37 cellular contexts compared by ENCODE assay signal in the genomic region with DNA sequence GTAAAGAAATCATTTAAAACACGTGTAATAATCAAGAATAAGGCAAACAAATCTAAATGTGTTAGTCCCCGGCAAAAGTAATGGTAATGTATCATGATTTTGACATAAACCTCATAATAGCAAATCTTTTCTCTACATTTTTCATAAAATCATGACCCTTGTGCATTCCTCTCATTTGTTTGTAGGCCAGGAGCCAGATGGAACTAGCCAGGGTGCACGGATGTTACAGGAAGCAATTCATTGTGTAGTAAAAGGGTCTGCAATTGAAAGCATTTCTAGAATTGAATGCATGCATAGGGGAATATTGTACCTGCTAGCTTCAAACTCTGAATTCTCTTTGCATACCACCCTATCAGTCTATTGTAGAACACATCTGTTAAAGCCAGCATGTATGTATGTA.
"Had no signal": no experiment of that assay in that cellular context is flagged by ENCODE, and none has a peak within 500 bp of the region (broad histone marks: within the 10 kb centered on the region; RNA-seq: fewer than 3 reads in every experiment).

No MANE protein-coding gene starts in this region.

- H3K4me3 ChIP-seq: ascending aorta, cardiac muscle cell had no signal

- H3K36me3 Mint-ChIP-seq: activated CD4-positive, alpha-beta memory T cell treated with anti-CD3 and anti-CD28 coated beads for 36 hours; activated naive CD4-positive, alpha-beta T cell treated with anti-CD3 and anti-CD28 coated beads, Interleukin-2, amount 50 U/mL, for 24 hours; activated naive CD8-positive, alpha-beta T cell; activated naive CD8-positive, alpha-beta T cell treated with anti-CD3 and anti-CD28 coated beads, Interleukin-2, amount 10 ng/mL, durations not matched to agents 7 days and 5 days; brain had no signal

- H3K4me3 Mint-ChIP-seq: activated B cell treated with CpG ODN at 0.5 μM for 24 hours; activated CD4-positive, alpha-beta memory T cell treated with anti-CD3 and anti-CD28 coated beads for 36 hours; activated CD4-positive, alpha-beta T cell treated with anti-CD3 and anti-CD28 coated beads, Interleukin-2, amount 10 ng/mL, durations not matched to agents 24 days and 14 days; activated CD8-positive, alpha-beta T cell treated with anti-CD3 and anti-CD28 coated beads for 36 hours; activated naive CD4-positive, alpha-beta T cell treated with anti-CD3 and anti-CD28 coated beads for 36 hours; activated naive CD4-positive, alpha-beta T cell treated with anti-CD3 and anti-CD28 coated beads, Interleukin-2, amount 50 U/mL, for 24 hours; activated naive CD8-positive, alpha-beta T cell; activated naive CD8-positive, alpha-beta T cell treated with anti-CD3 and anti-CD28 coated beads, Interleukin-2, amount 10 ng/mL, durations not matched to agents 7 days and 5 days; activated naive CD8-positive, alpha-beta T cell treated with anti-CD3 and anti-CD28 coated beads, Interleukin-2, amount 50 U/mL, for 24 hours; activated T-cell treated with anti-CD3 and anti-CD28 coated beads, Interleukin-2, amount 50 U/mL, for 4 hours; activated T-cell treated with anti-CD3 and anti-CD28 coated beads, Interleukin-2, amount 50 U/mL, for 72 hours; activated T-helper 1 cell treated with anti-CD3 and anti-CD28 coated beads, Interleukin-12 subunit alpha, Interleukin-12 subunit beta, Interleukin-2, Interleukin-4 antibody, amounts not matched to agents 30 ng/mL and 10 ng/mL and 1 ng/mL, durations not matched to agents 14 hours and 24 hours and 36 hours; activated T-helper 17 cell treated with anti-CD3 and anti-CD28 coated beads, Interleukin-2, amount 50 U/mL, for 72 hours; brain; central memory CD8-positive, alpha-beta T cell; T-helper 1 cell treated with Interleukin-12 subunit alpha and Interleukin-12 subunit beta and Interleukin-4 antibody, amounts not matched to agents 30 μg/mL and 1 μg/mL, for 36 hours; T-helper 2 cell treated with Interferon-gamma antibody and Interleukin-4, amounts not matched to agents 5 μg/mL and 100 μg/mL, for 36 hours had no signal

- DNase-seq: activated B cell treated with CpG ODN at 0.5 μM for 24 hours; activated CD4-positive, alpha-beta memory T cell treated with anti-CD3 and anti-CD28 coated beads for 36 hours; activated CD4-positive, alpha-beta T cell treated with anti-CD3 and anti-CD28 coated beads for 4 hours; activated CD4-positive, alpha-beta T cell treated with anti-CD3 and anti-CD28 coated beads, Interleukin-2, amount 10 ng/mL, durations not matched to agents 24 days and 14 days; activated CD4-positive, alpha-beta T cell treated with anti-CD3 and anti-CD28 coated beads, Interleukin-2, amount 50 U/mL, for 1 hour; activated CD4-positive, alpha-beta T cell treated with anti-CD3 and anti-CD28 coated beads, Interleukin-2, amount 50 U/mL, for 4 hours; activated CD4-positive, CD25-positive, alpha-beta regulatory T cell treated with anti-CD3 and anti-CD28 coated beads, Interleukin-2, amount 50 U/mL, for 72 hours; activated CD8-positive, alpha-beta memory T cell treated with anti-CD3 and anti-CD28 coated beads, Interleukin-2, amount 50 U/mL, for 4 hours; activated CD8-positive, alpha-beta T cell treated with anti-CD3 and anti-CD28 coated beads for 36 hours; activated effector memory CD4-positive, alpha-beta T cell treated with anti-CD3 and anti-CD28 coated beads, Interleukin-2, amount 50 U/mL, for 16 hours; activated gamma-delta T cell treated with Interleukin-2 at 50 U/mL for 16 hours; activated naive CD4-positive, alpha-beta T cell; activated naive CD4-positive, alpha-beta T cell treated with anti-CD3 and anti-CD28 coated beads for 36 hours; activated naive CD8-positive, alpha-beta T cell treated with anti-CD3 and anti-CD28 coated beads, Interleukin-2, amount 10 ng/mL, durations not matched to agents 7 days and 5 days; activated naive CD8-positive, alpha-beta T cell treated with anti-CD3 and anti-CD28 coated beads, Interleukin-2, amount 50 U/mL, for 24 hours; activated T-cell treated with anti-CD3 and anti-CD28 coated beads for 4 hours; activated T-cell treated with anti-CD3 and anti-CD28 coated beads, Interleukin-2, amount 50 U/mL, for 1 hour; activated T-cell treated with anti-CD3 and anti-CD28 coated beads, Interleukin-2, amount 50 U/mL, for 4 hours; activated T-cell treated with anti-CD3 and anti-CD28 coated beads, Interleukin-2, amount 50 U/mL, for 72 hours; amygdala; anterior cingulate cortex; T-helper 1 cell; T-helper 2 cell; T-helper 9 cell had no signal

- H3K4me1 Mint-ChIP-seq: activated B cell treated with CpG ODN at 0.5 μM for 24 hours; activated CD4-positive, alpha-beta T cell treated with anti-CD3 and anti-CD28 coated beads, Interleukin-2, amount 10 ng/mL, durations not matched to agents 24 days and 14 days; activated naive CD4-positive, alpha-beta T cell treated with anti-CD3 and anti-CD28 coated beads, Interleukin-2, amount 50 U/mL, for 24 hours; activated naive CD8-positive, alpha-beta T cell treated with anti-CD3 and anti-CD28 coated beads, Interleukin-2, amount 10 ng/mL, durations not matched to agents 7 days and 5 days; activated naive CD8-positive, alpha-beta T cell treated with anti-CD3 and anti-CD28 coated beads, Interleukin-2, amount 50 U/mL, for 24 hours; activated T-helper 17 cell treated with anti-CD3 and anti-CD28 coated beads, Interleukin-2, amount 50 U/mL, for 72 hours; central memory CD8-positive, alpha-beta T cell had no signal

- H3K27me3 ChIP-seq: ascending aorta, cardiac muscle cell had no signal

- H3K27ac ChIP-seq: ascending aorta, cardiac muscle cell, VCaP had no signal

- FAIRE-seq: bronchial epithelial cell, TTC549 had no signal

- ATAC-seq: activated CD8-positive, alpha-beta T cell treated with anti-CD3 and anti-CD28 coated beads for 36 hours; activated naive CD8-positive, alpha-beta T cell treated with anti-CD3 and anti-CD28 coated beads, Interleukin-2, amount 50 U/mL, for 24 hours; activated T-cell treated with anti-CD3 and anti-CD28 coated beads, Interleukin-2, amount 50 U/mL, for 4 hours; activated T-cell treated with anti-CD3 and anti-CD28 coated beads, Interleukin-2, amount 50 U/mL, for 72 hours; activated T-helper 17 cell treated with anti-CD3 and anti-CD28 coated beads, Interleukin-2, amount 50 U/mL, for 72 hours had no signal

- H3K27me3 Mint-ChIP-seq: activated B cell treated with CpG ODN at 0.5 μM for 24 hours; activated CD4-positive, alpha-beta memory T cell treated with anti-CD3 and anti-CD28 coated beads for 36 hours; activated CD4-positive, alpha-beta T cell treated with anti-CD3 and anti-CD28 coated beads, Interleukin-2, amount 10 ng/mL, durations not matched to agents 24 days and 14 days; activated CD8-positive, alpha-beta T cell treated with anti-CD3 and anti-CD28 coated beads for 36 hours; activated naive CD4-positive, alpha-beta T cell treated with anti-CD3 and anti-CD28 coated beads, Interleukin-2, amount 50 U/mL, for 24 hours; activated naive CD8-positive, alpha-beta T cell; activated naive CD8-positive, alpha-beta T cell treated with anti-CD3 and anti-CD28 coated beads, Interleukin-2, amount 10 ng/mL, durations not matched to agents 7 days and 5 days; activated naive CD8-positive, alpha-beta T cell treated with anti-CD3 and anti-CD28 coated beads, Interleukin-2, amount 50 U/mL, for 24 hours; activated T-helper 17 cell treated with anti-CD3 and anti-CD28 coated beads, Interleukin-2, amount 50 U/mL, for 72 hours; central memory CD8-positive, alpha-beta T cell had no signal

- H3K27ac Mint-ChIP-seq: activated B cell treated with CpG ODN at 0.5 μM for 24 hours; activated CD4-positive, alpha-beta memory T cell treated with anti-CD3 and anti-CD28 coated beads for 36 hours; activated CD4-positive, alpha-beta T cell treated with anti-CD3 and anti-CD28 coated beads, Interleukin-2, amount 10 ng/mL, durations not matched to agents 24 days and 14 days; activated CD8-positive, alpha-beta T cell treated with anti-CD3 and anti-CD28 coated beads for 36 hours; activated naive CD4-positive, alpha-beta T cell treated with anti-CD3 and anti-CD28 coated beads for 36 hours; activated naive CD4-positive, alpha-beta T cell treated with anti-CD3 and anti-CD28 coated beads, Interleukin-2, amount 50 U/mL, for 24 hours; activated naive CD8-positive, alpha-beta T cell; activated naive CD8-positive, alpha-beta T cell treated with anti-CD3 and anti-CD28 coated beads, Interleukin-2, amount 10 ng/mL, durations not matched to agents 7 days and 5 days; activated naive CD8-positive, alpha-beta T cell treated with anti-CD3 and anti-CD28 coated beads, Interleukin-2, amount 50 U/mL, for 24 hours; activated T-cell treated with anti-CD3 and anti-CD28 coated beads, Interleukin-2, amount 50 U/mL, for 72 hours; activated T-helper 1 cell treated with anti-CD3 and anti-CD28 coated beads, Interleukin-12 subunit alpha, Interleukin-12 subunit beta, Interleukin-2, Interleukin-4 antibody, amounts not matched to agents 30 ng/mL and 10 ng/mL and 1 ng/mL, durations not matched to agents 14 hours and 24 hours and 36 hours; activated T-helper 17 cell treated with anti-CD3 and anti-CD28 coated beads, Interleukin-2, amount 50 U/mL, for 72 hours; T-helper 1 cell treated with Interleukin-12 subunit alpha and Interleukin-12 subunit beta and Interleukin-4 antibody, amounts not matched to agents 30 μg/mL and 1 μg/mL, for 36 hours; T-helper 2 cell treated with Interferon-gamma antibody and Interleukin-4, amounts not matched to agents 5 μg/mL and 100 μg/mL, for 36 hours had no signal

- H3K9me3 Mint-ChIP-seq: activated B cell treated with CpG ODN at 0.5 μM for 24 hours; activated CD4-positive, alpha-beta T cell treated with anti-CD3 and anti-CD28 coated beads, Interleukin-2, amount 10 ng/mL, durations not matched to agents 24 days and 14 days; activated CD8-positive, alpha-beta T cell treated with anti-CD3 and anti-CD28 coated beads for 36 hours; activated naive CD8-positive, alpha-beta T cell treated with anti-CD3 and anti-CD28 coated beads, Interleukin-2, amount 10 ng/mL, durations not matched to agents 7 days and 5 days; activated naive CD8-positive, alpha-beta T cell treated with anti-CD3 and anti-CD28 coated beads, Interleukin-2, amount 50 U/mL, for 24 hours; brain; T-helper 1 cell treated with Interleukin-12 subunit alpha and Interleukin-12 subunit beta and Interleukin-4 antibody, amounts not matched to agents 30 μg/mL and 1 μg/mL, for 36 hours had no signal

- H3K4me1 ChIP-seq: ascending aorta had no signal

- H3K36me3 ChIP-seq: ascending aorta, cardiac muscle cell had no signal

- H3K9me3 ChIP-seq: ascending aorta had no signal
